In the genomic region with DNA sequence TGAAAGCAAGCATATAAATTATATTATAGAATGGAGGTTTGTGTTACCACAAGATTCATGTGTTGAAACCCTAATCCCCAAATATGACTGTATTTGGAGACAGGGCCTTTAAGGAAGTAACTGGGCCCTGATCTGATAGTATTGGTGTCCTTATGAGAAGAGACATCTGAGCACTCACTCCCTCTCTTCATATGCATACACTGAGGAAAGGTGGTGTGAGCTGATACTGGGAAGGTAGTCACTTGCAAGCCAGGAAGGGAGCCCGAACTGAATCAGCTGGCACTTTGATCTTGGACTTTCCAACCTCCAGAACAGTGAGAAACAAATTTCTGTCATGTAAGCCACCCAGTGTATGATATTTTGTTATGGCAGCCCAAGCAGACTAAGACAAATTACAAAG, we compare ENCODE assay signal across 1 cellular context.
TF ChIP-seq lines count a peak whose summit lies in the region.

No MANE protein-coding gene starts in this region.

TF ChIP-seq in K562, 482 proteins besides CTCF, POLR2A, EP300 and RAD21 (continued from another document):
- TF ChIP-seq CHD7 (IDR thresholded peaks at IDR 0.05; ENCODE audit: low read depth, low read length) = no peak
- TF ChIP-seq BHLHE40 (IDR thresholded peaks at IDR 0.05; ENCODE audit: low read length) = 0 out of 2 replicates have a peak, but pooled peaks have one; percentile 23
- TF ChIP-seq GATA2 (CRISPR knock-in tag; IDR thresholded peaks at IDR 0.05) = peak; percentile 38; the same call in 1 of the 2 replicates
- TF ChIP-seq TEAD4 (IDR thresholded peaks at IDR 0.05; ENCODE audit: low read length) = peak; percentile 38; the same call in 1 of the 2 replicates
- no peak for TF ChIP-seq TEAD4 (CRISPR knock-in tag; IDR thresholded peaks at IDR 0.05; ENCODE audit: borderline replicate concordance)
- TF ChIP-seq SIN3A (IDR thresholded peaks at IDR 0.05; ENCODE audit: borderline replicate concordance in 2 of 2, control insufficient read depth in 1 of 2, low read depth in 2 of 2, low read length in 2 of 2) = no peak
- TF ChIP-seq, protein P1, sequence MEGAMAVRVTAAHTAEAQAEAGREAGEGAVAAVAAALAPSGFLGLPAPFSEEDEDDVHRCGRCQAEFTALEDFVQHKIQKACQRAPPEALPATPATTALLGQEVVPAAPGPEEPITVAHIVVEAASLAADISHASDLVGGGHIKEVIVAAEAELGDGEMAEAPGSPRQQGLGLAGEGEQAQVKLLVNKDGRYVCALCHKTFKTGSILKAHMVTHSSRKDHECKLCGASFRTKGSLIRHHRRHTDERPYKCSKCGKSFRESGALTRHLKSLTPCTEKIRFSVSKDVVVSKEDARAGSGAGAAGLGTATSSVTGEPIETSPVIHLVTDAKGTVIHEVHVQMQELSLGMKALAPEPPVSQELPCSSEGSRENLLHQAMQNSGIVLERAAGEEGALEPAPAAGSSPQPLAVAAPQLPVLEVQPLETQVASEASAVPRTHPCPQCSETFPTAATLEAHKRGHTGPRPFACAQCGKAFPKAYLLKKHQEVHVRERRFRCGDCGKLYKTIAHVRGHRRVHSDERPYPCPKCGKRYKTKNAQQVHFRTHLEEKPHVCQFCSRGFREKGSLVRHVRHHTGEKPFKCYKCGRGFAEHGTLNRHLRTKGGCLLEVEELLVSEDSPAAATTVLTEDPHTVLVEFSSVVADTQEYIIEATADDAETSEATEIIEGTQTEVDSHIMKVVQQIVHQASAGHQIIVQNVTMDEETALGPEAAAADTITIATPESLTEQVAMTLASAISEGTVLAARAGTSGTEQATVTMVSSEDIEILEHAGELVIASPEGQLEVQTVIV (CRISPR knock-in tag; IDR thresholded peaks at IDR 0.05; ENCODE audit: borderline replicate concordance) = no peak
- TF ChIP-seq KDM1A (IDR thresholded peaks at IDR 0.05) = no peak
- TF ChIP-seq HES1 (IDR thresholded peaks at IDR 0.05; ENCODE audit: low read depth) = no peak
- TF ChIP-seq HDGF (IDR thresholded peaks at IDR 0.05) = no peak
- no peak for TF ChIP-seq AFF4 (CRISPR knock-in tag; IDR thresholded peaks at IDR 0.05)
- no peak for TF ChIP-seq C11orf30 (IDR thresholded peaks at IDR 0.05; ENCODE audit: low read depth)
- peak; percentile 79 for TF ChIP-seq ARID1B (IDR thresholded peaks at IDR 0.05)
- TF ChIP-seq JUND (IDR thresholded peaks at IDR 0.05; ENCODE audit: borderline replicate concordance, low read depth, low read length) = no peak
- 0 out of 3 replicates have a peak, but pooled peaks have one; percentile 28 for TF ChIP-seq JUND (tag; IDR thresholded peaks at IDR 0.05; ENCODE audit: borderline replicate concordance, low read depth, low read length)
- 0 out of 2 replicates have a peak, but pooled peaks have one; percentile 11 for TF ChIP-seq ATF7 (IDR thresholded peaks at IDR 0.05)
- TF ChIP-seq ZBED1 (IDR thresholded peaks at IDR 0.05) = no peak
- TF ChIP-seq RNF219 (CRISPR knock-in tag; IDR thresholded peaks at IDR 0.05) = no peak
- TF ChIP-seq ETV5 (CRISPR knock-in tag; IDR thresholded peaks at IDR 0.05; ENCODE audit: low read depth) = no peak
- TF ChIP-seq ZNF668 (CRISPR knock-in tag; IDR thresholded peaks at IDR 0.05) = no peak
- TF ChIP-seq NR2F6 (CRISPR knock-in tag; IDR thresholded peaks at IDR 0.05) = no peak
- TF ChIP-seq CBFA2T2 (conservative IDR thresholded peaks at IDR 0.05) = peak; percentile 38; the same call in 1 of the 2 replicates
- no peak for TF ChIP-seq BRD9 (IDR thresholded peaks at IDR 0.05; ENCODE audit: low read depth, partially characterized antibody)
- TF ChIP-seq ELF2 (CRISPR knock-in tag; IDR thresholded peaks at IDR 0.05) = no peak
